ENCODE assay signal across 8 cellular contexts in genomic region chr1:23369335-23370013, GRCh38. TPM values are rescaled to one million over a fixed set of nuclear protein-coding genes. Genes with fewer than 3 reads are reported as not detected.
DNase-seq lines count a peak whose midpoint lies in the region; ATAC-seq lines count a peak whose summit lies in the region.

Gene ZNF436 (minus strand): TSS chr1:23369836. CDS start chr1:23368005, 1,831 bp downstream.

- no peak for ATAC-seq in left lobe of liver

- DNase-seq in SKM-1 treated with dmso at 0.1 percent for 144 hours (lab: John Stamatoyannopoulos, UW; ENCODE audit: unreplicated experiment) = peak; percentile 23
- DNase-seq in SKM-1 (lab: John Stamatoyannopoulos, UW; ENCODE audit: unreplicated experiment) = no peak
- DNase-seq in NCI-H2171 treated with DMSO at 0.1 percent for 48 hours (lab: John Stamatoyannopoulos, UW) = peak; percentile 92
- DNase-seq in activated CD4-positive, alpha-beta T cell treated with anti-CD3 and anti-CD28 coated beads for 48 hours = peak; percentile 54
- DNase-seq in dermis microvascular lymphatic vessel endothelial cell (ENCODE audit: low read depth in 2 of 2) = peak in 1 of 2 donors; percentile 94
- DNase-seq in left lobe of liver (ENCODE audit: low spot score) = peak; percentile 71
- DNase-seq in stimulated activated CD4-positive, alpha-beta T cell treated with anti-CD3 and anti-CD28 coated beads, Interleukin-1b, Interleukin-23, amount 100 ng/mL, for 4 hours (ENCODE audit: low read depth in 2 of 2) = peak; percentile 16 to 19
- DNase-seq in NCI-H1930 (lab: John Stamatoyannopoulos, UW) = no peak

RNA-seq across cellular contexts. Expression of gene ZNF436, which starts in this region (rescaled TPM):
- total RNA-seq in dermis microvascular lymphatic vessel endothelial cell = 16.8 and 18.5 TPM in 2 replicates
- 3.7 TPM for total RNA-seq in left lobe of liver

Comparison
In these comparisons a context has a peak if more than half of its experiments do, and no peak if none do; other contexts are left out.
1. DNase-seq: peak in SKM-1 treated with dmso at 0.1 percent for 144 hours (single experiment), NCI-H2171 treated with DMSO at 0.1 percent for 48 hours (single experiment), activated CD4-positive, alpha-beta T cell treated with anti-CD3 and anti-CD28 coated beads for 48 hours (single experiment), left lobe of liver (single experiment) and stimulated activated CD4-positive, alpha-beta T cell treated with anti-CD3 and anti-CD28 coated beads, Interleukin-1b, Interleukin-23, amount 100 ng/mL, for 4 hours (2 of 2); none in SKM-1 (single experiment) and NCI-H1930 (0 of 2).